In genomic region chr16:85515830-85516397, GRCh38 we compare ENCODE assay signal across 12 cellular contexts.
A peak's percentile ranks its signal among the peaks of the same experiment; 100 is the strongest.
DNase-seq lines count a peak whose midpoint lies in the region; ATAC-seq and TF ChIP-seq lines count a peak whose summit lies in the region.
"Had no signal": no experiment of that assay in that cellular context is flagged by ENCODE, and none has a peak within 500 bp of the region (broad histone marks: within the 10 kb centered on the region; RNA-seq: fewer than 3 reads in every experiment).

No MANE protein-coding gene starts in this region.

- H3K27ac ChIP-seq in GM23248, result peak overlapping the region; percentile 92
- peak overlapping the region; percentile 83 for H3K27ac ChIP-seq in RWPE2 (ENCODE audit: poor library complexity, severe bottlenecking)
- peak overlapping the region; percentile 79 for H3K27ac ChIP-seq in suprapubic skin

- ATAC-seq in RWPE2 (ENCODE audit: low read depth) (no peak), T-helper 17 cell (no peak)
- ATAC-seq: natural killer cell had no signal

- 84 to 85% methylated on average over 12 of the region's 12 CpGs for WGBS in GM23248 (ENCODE audit: low coverage in 1 of 2, low lambda C conversion rate in 2 of 2, missing lambda C conversion rate in 2 of 2), 2 experiments
- WGBS in suprapubic skin, result 91% methylated on average over 9 of the region's 12 CpGs

- no peaks in the 10 kb centered on the region for H3K9me2 ChIP-seq in GM23248 (ENCODE audit: insufficient read depth)

- H3K4me3 ChIP-seq in GM23248 (no peak overlapping the region), RWPE2 (ENCODE audit: severe bottlenecking) (no peak overlapping the region), suprapubic skin (no peak overlapping the region)

- peak overlapping the region; percentile 75 for H3K4me2 ChIP-seq in GM23248 (ENCODE audit: unreplicated experiment)

- H3K4me1 ChIP-seq in GM23248 (ENCODE audit: insufficient read depth) (peaks cover 31% of the 10 kb centered on the region), RWPE2 (ENCODE audit: insufficient read depth, poor library complexity, severe bottlenecking) (peaks cover 27% of the 10 kb centered on the region), suprapubic skin (peaks cover 37% of the 10 kb centered on the region)

- no peaks in the 10 kb centered on the region for H3K36me3 Mint-ChIP-seq in T-helper 17 cell (ENCODE audit: low read depth)
- H3K36me3 Mint-ChIP-seq: natural killer cell had no signal

- no peak overlapping the region for H3K4me3 Mint-ChIP-seq in T-helper 17 cell
- H3K4me3 Mint-ChIP-seq: activated T-helper 1 cell treated with anti-CD3 and anti-CD28 coated beads, Interleukin-12 subunit alpha, Interleukin-12 subunit beta, Interleukin-2, Interleukin-4 antibody, amounts not matched to agents 30 ng/mL and 10 ng/mL and 1 ng/mL, durations not matched to agents 14 hours and 24 hours and 36 hours; natural killer cell had no signal

- no peaks in the 10 kb centered on the region for H3K9me3 ChIP-seq in GM23248 (ENCODE audit: low read depth)
- no peaks in the 10 kb centered on the region for H3K9me3 ChIP-seq in RWPE2 (ENCODE audit: severe bottlenecking)
- no peaks in the 10 kb centered on the region for H3K9me3 ChIP-seq in suprapubic skin
- no peaks in the 10 kb centered on the region for H3K9me3 ChIP-seq in T-helper 17 cell (ENCODE audit: control insufficient read depth, low read length, poor library complexity, severe bottlenecking)

- peaks cover 8% of the 10 kb centered on the region; the same call in 1 of the 2 replicates for H3F3A ChIP-seq in GM23248 (ENCODE audit: insufficient read depth)

- H2AFZ ChIP-seq in GM23248, result no peak overlapping the region

- H3K36me3 ChIP-seq in GM23248 (ENCODE audit: low read depth) (no peaks in the 10 kb centered on the region), RWPE2 (ENCODE audit: low read depth) (no peaks in the 10 kb centered on the region), suprapubic skin (no peaks in the 10 kb centered on the region)

- TF ChIP-seq EP300 in suprapubic skin (IDR thresholded peaks at IDR 0.05), result no peak

- TF ChIP-seq CTCF in RWPE2 (IDR thresholded peaks at IDR 0.05; ENCODE audit: poor library complexity, severe bottlenecking), result no peak
- TF ChIP-seq CTCF in suprapubic skin (IDR thresholded peaks at IDR 0.05), result no peak

- H3K79me2 ChIP-seq in GM23248 (ENCODE audit: insufficient read depth), result peaks cover 10% of the 10 kb centered on the region; the same call in 1 of the 2 replicates

- in situ Hi-C loops in GM23248 (cut with MboI), result no loop called here

- no peaks in the 10 kb centered on the region for H4K20me1 ChIP-seq in GM23248 (ENCODE audit: insufficient read depth)

- peaks cover 8% of the 10 kb centered on the region for H3K27me3 Mint-ChIP-seq in T-helper 17 cell

- H3K27ac Mint-ChIP-seq in T-helper 17 cell, result no peak overlapping the region
- H3K27ac Mint-ChIP-seq: activated T-helper 1 cell treated with anti-CD3 and anti-CD28 coated beads, Interleukin-12 subunit alpha, Interleukin-12 subunit beta, Interleukin-2, Interleukin-4 antibody, amounts not matched to agents 30 ng/mL and 10 ng/mL and 1 ng/mL, durations not matched to agents 14 hours and 24 hours and 36 hours; natural killer cell had no signal

- H3K4me1 Mint-ChIP-seq in T-helper 17 cell, result peaks cover 2% of the 10 kb centered on the region

- peak overlapping the region; percentile 76 for H3K9ac ChIP-seq in GM23248

- no peak for TF ChIP-seq POLR2A in suprapubic skin (IDR thresholded peaks at IDR 0.05)

- DNase-seq in GM23248, result peak; percentile 26
- DNase-seq in RWPE2 (ENCODE audit: low spot score), result no peak
- peak; percentile 13 for DNase-seq in kidney tubule cell (ENCODE audit: low spot score)
- DNase-seq in suprapubic skin (ENCODE audit: low spot score in 2 of 2), result no peak
- no peak for DNase-seq in NCI-H2107 (lab: John Stamatoyannopoulos, UW)
- DNase-seq in activated CD4-positive, alpha-beta T cell treated with anti-CD3 and anti-CD28 coated beads for 48 hours, result no peak
- DNase-seq in T-helper 17 cell, result no peak
- DNase-seq: activated CD4-positive, alpha-beta T cell treated with anti-CD3 and anti-CD28 coated beads for 1 hour; MM.1S; natural killer cell; NCI-H524 treated with DMSO at 0.1 percent for 48 hours had no signal

- H3K27me3 ChIP-seq in GM23248 (replicated peaks; ENCODE audit: insufficient read depth) (no peaks in the 10 kb centered on the region), RWPE2 (ENCODE audit: insufficient read depth, poor library complexity, severe bottlenecking) (no peaks in the 10 kb centered on the region), suprapubic skin (no peaks in the 10 kb centered on the region)

Comparison
In these comparisons a context has a peak if more than half of its experiments do, and no peak if none do; other contexts are left out.
1. DNase-seq: peak in GM23248 (single experiment) and kidney tubule cell (single experiment); none in RWPE2 (single experiment), suprapubic skin (0 of 2), NCI-H2107 (single experiment), activated CD4-positive, alpha-beta T cell treated with anti-CD3 and anti-CD28 coated beads for 48 hours (single experiment) and T-helper 17 cell (0 of 3).
2. Peak in every context shown above with its lines, with median percentiles within 50 percentile points of each other: H3K27ac ChIP-seq.